Comparison of ENCODE assay signal across 16 cellular contexts in the genomic region with DNA sequence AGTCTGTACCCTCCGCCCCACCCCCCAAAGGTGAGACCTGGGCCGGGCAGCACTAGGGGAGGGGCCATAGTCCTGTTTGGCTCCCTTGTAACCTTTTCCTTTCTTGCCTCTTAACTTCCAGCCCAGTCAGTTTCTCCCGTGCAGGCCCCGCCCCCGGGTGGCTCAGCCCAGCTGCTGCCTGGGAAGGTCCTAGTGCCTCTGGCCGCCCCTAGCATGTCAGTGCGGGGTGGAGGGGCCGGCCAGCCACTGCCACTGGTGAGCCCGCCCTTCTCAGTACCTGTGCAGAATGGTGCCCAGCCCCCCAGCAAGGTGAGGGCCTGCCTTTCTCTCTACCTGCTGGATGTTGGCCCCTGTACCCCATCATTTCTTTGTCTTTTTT. TPM values are rescaled to one million over a fixed set of nuclear protein-coding genes. Genes with fewer than 3 reads are reported as not detected.
DNase-seq lines count a peak whose midpoint lies in the region; ATAC-seq and TF ChIP-seq lines count a peak whose summit lies in the region.
"Had no signal": no experiment of that assay in that cellular context is flagged by ENCODE, and none has a peak within 500 bp of the region (broad histone marks: within the 10 kb centered on the region; RNA-seq: fewer than 3 reads in every experiment).

No MANE protein-coding gene starts in this region.

- H3K27me3 Mint-ChIP-seq in activated T-cell treated with anti-CD3 and anti-CD28 coated beads, Interleukin-2, amount 50 U/mL, for 24 hours: no peaks in the 10 kb centered on the region
- H3K27me3 Mint-ChIP-seq: activated CD4-positive, alpha-beta memory T cell treated with anti-CD3 and anti-CD28 coated beads, Interleukin-2, amount 10 ng/mL, durations not matched to agents 7 days and 5 days had no signal

- H2BK15ac ChIP-seq in mesenchymal stem cell (ENCODE audit: low read depth, poor library complexity, severe bottlenecking): no peak overlapping the region

- H3K9me2 ChIP-seq in hepatocyte (replicated peaks; ENCODE audit: insufficient read depth): no peaks in the 10 kb centered on the region
- H3K9me2 ChIP-seq: SK-N-SH had no signal

- no peak overlapping the region for H3K9ac ChIP-seq in mesenchymal stem cell (ENCODE audit: low read length)
- H3K9ac ChIP-seq: SK-N-SH had no signal

- H4K8ac ChIP-seq in mesenchymal stem cell (ENCODE audit: low read length): no peak overlapping the region

- no peak overlapping the region for H3K4me3 Mint-ChIP-seq in activated T-cell treated with anti-CD3 and anti-CD28 coated beads, Interleukin-2, amount 50 U/mL, for 24 hours
- H3K4me3 Mint-ChIP-seq in stimulated activated effector memory CD8-positive, alpha-beta T cell treated with anti-CD3 and anti-CD28 coated beads, Interleukin-12 subunit alpha, Interleukin-12 subunit beta, amount 100 ng/mL, for 72 hours: no peak overlapping the region
- H3K4me3 Mint-ChIP-seq: activated CD4-positive, alpha-beta memory T cell treated with anti-CD3 and anti-CD28 coated beads, Interleukin-2, amount 10 ng/mL, durations not matched to agents 7 days and 5 days had no signal

- POLR2A ChIA-PET in RWPE1 (lab: Yijun Ruan, JAX; ENCODE audit: low non-redundant PET): no interaction called here

- peak overlapping the region; percentile 7 for H3K27ac Mint-ChIP-seq in activated T-cell treated with anti-CD3 and anti-CD28 coated beads, Interleukin-2, amount 50 U/mL, for 24 hours
- peak overlapping the region; percentile 73 for H3K27ac Mint-ChIP-seq in stimulated activated effector memory CD8-positive, alpha-beta T cell treated with anti-CD3 and anti-CD28 coated beads, Interleukin-12 subunit alpha, Interleukin-12 subunit beta, amount 100 ng/mL, for 72 hours
- H3K27ac Mint-ChIP-seq: activated CD4-positive, alpha-beta memory T cell treated with anti-CD3 and anti-CD28 coated beads, Interleukin-2, amount 10 ng/mL, durations not matched to agents 7 days and 5 days had no signal

- H3K4me2 ChIP-seq in hepatocyte: no peak overlapping the region
- no peak overlapping the region for H3K4me2 ChIP-seq in mesenchymal stem cell (ENCODE audit: low read length, poor library complexity, severe bottlenecking)
- H3K4me2 ChIP-seq: SK-N-SH had no signal

- CTCF ChIA-PET in RWPE1 (lab: Yijun Ruan, JAX): interaction anchor here (1.0 kb wide), 1 partner anchor 114 kb away, joined by 3 read pairs; no protein-coding TSS in a partner anchor

- H2BK5ac ChIP-seq in mesenchymal stem cell (ENCODE audit: low read depth, low read length, poor library complexity, severe bottlenecking): no peak overlapping the region

- H3K79me1 ChIP-seq in mesenchymal stem cell (replicated peaks; ENCODE audit: low read length, poor library complexity, severe bottlenecking): peaks cover 52% of the 10 kb centered on the region

- 77% methylated on average over 9 of the region's 9 CpGs for WGBS in hepatocyte (ENCODE audit: low lambda C conversion rate, missing lambda C conversion rate)
- WGBS in mesenchymal stem cell: 71% methylated on average over 9 of the region's 9 CpGs

- H3K4ac ChIP-seq in mesenchymal stem cell (ENCODE audit: low read depth in 1 of 2, low read length in 2 of 2): no peak overlapping the region

- H3K9me3 ChIP-seq in hepatocyte (ENCODE audit: low read depth) (no peaks in the 10 kb centered on the region), mesenchymal stem cell (ENCODE audit: control insufficient read depth, low read length) (no peaks in the 10 kb centered on the region)
- H3K9me3 ChIP-seq: SK-N-SH, upper lobe of left lung had no signal

- no peaks in the 10 kb centered on the region for H3K36me3 ChIP-seq in hepatocyte (replicated peaks; ENCODE audit: insufficient read depth, low read depth)
- peaks cover 95 to 99% of the 10 kb centered on the region in 2 experiments for H3K36me3 ChIP-seq in mesenchymal stem cell (ENCODE audit: control insufficient read depth in 1 of 2, insufficient read depth in 2 of 2, low read depth in 1 of 2, low read length in 2 of 2)

- H3K18ac ChIP-seq in mesenchymal stem cell (ENCODE audit: low read depth in 1 of 2, low read length in 2 of 2): no peak overlapping the region

- H2AK5ac ChIP-seq in mesenchymal stem cell (ENCODE audit: low read length, severe bottlenecking): no peak overlapping the region

- no peak overlapping the region for H4K91ac ChIP-seq in mesenchymal stem cell (ENCODE audit: low read length)

- no peak overlapping the region for H3K4me3 ChIP-seq in hepatocyte
- no peak overlapping the region for H3K4me3 ChIP-seq in mesenchymal stem cell (ENCODE audit: insufficient read depth in 1 of 2, low read depth in 1 of 2, low read length in 2 of 2)
- H3K4me3 ChIP-seq: coronary artery, upper lobe of left lung had no signal

- H2BK120ac ChIP-seq in mesenchymal stem cell (ENCODE audit: low read depth, low read length): no peak overlapping the region

- DNase-seq in activated T-cell treated with anti-CD3 and anti-CD28 coated beads, Interleukin-2, amount 50 U/mL, for 24 hours: no peak
- no peak for DNase-seq in activated T-cell treated with anti-CD3 and anti-CD28 coated beads, Interleukin-2, amount 50 U/mL, for 48 hours
- DNase-seq in RWPE1 (ENCODE audit: low spot score) (no peak), hepatocyte (ENCODE audit: low spot score) (no peak), SK-N-DZ (ENCODE audit: low spot score) (no peak), DMS114 treated with DMSO at 0.1 percent for 48 hours (lab: John Stamatoyannopoulos, UW; ENCODE audit: unreplicated experiment) (no peak), mesenchymal stem cell (no peak)
- DNase-seq in stimulated activated effector memory CD8-positive, alpha-beta T cell treated with anti-CD3 and anti-CD28 coated beads, Interleukin-12 subunit alpha, Interleukin-12 subunit beta, amount 100 ng/mL, for 72 hours (ENCODE audit: low spot score in 2 of 2): no peak
- DNase-seq: NCI-H1694 had no signal

- peaks cover 88% of the 10 kb centered on the region for H3K36me3 Mint-ChIP-seq in activated T-cell treated with anti-CD3 and anti-CD28 coated beads, Interleukin-2, amount 50 U/mL, for 24 hours (ENCODE audit: low read depth)
- peaks cover 93% of the 10 kb centered on the region for H3K36me3 Mint-ChIP-seq in stimulated activated effector memory CD8-positive, alpha-beta T cell treated with anti-CD3 and anti-CD28 coated beads, Interleukin-12 subunit alpha, Interleukin-12 subunit beta, amount 100 ng/mL, for 72 hours

- no peak overlapping the region for H3K14ac ChIP-seq in mesenchymal stem cell (ENCODE audit: low read length in 2 of 2)

- H3K27me3 ChIP-seq in hepatocyte (no peaks in the 10 kb centered on the region), mesenchymal stem cell (ENCODE audit: control insufficient read depth in 1 of 2, insufficient read depth in 1 of 2, low read length in 2 of 2) (no peaks in the 10 kb centered on the region)
- H3K27me3 ChIP-seq: upper lobe of left lung had no signal

- no peak for TF ChIP-seq CTCF in RWPE1 (conservative IDR thresholded peaks at IDR 0.05; ENCODE audit: low read depth)
- no peak for TF ChIP-seq CTCF in hepatocyte (IDR thresholded peaks at IDR 0.05; ENCODE audit: poor library complexity)

- H4K20me1 ChIP-seq in hepatocyte (ENCODE audit: insufficient read depth, poor library complexity, severe bottlenecking): peaks cover 27% of the 10 kb centered on the region

- peaks cover 11% of the 10 kb centered on the region for H3K4me1 Mint-ChIP-seq in activated T-cell treated with anti-CD3 and anti-CD28 coated beads, Interleukin-2, amount 50 U/mL, for 24 hours (ENCODE audit: low read depth)
- H3K4me1 Mint-ChIP-seq in stimulated activated effector memory CD8-positive, alpha-beta T cell treated with anti-CD3 and anti-CD28 coated beads, Interleukin-12 subunit alpha, Interleukin-12 subunit beta, amount 100 ng/mL, for 72 hours: peaks cover 13% of the 10 kb centered on the region

- ATAC-seq in stimulated activated effector memory CD8-positive, alpha-beta T cell treated with anti-CD3 and anti-CD28 coated beads, Interleukin-12 subunit alpha, Interleukin-12 subunit beta, amount 100 ng/mL, for 72 hours: no peak

- H3K27ac ChIP-seq in RWPE1: peak overlapping the region; percentile 100
- H3K27ac ChIP-seq in hepatocyte: peak overlapping the region; percentile 2
- no peak overlapping the region for H3K27ac ChIP-seq in mesenchymal stem cell (ENCODE audit: low read length, poor library complexity, severe bottlenecking)
- H3K27ac ChIP-seq: coronary artery, epithelial cell of prostate, upper lobe of left lung had no signal

- H3K4me1 ChIP-seq in hepatocyte (ENCODE audit: insufficient read depth) (no peaks in the 10 kb centered on the region), mesenchymal stem cell (ENCODE audit: control insufficient read depth, insufficient read depth, low read depth, low read length) (peaks cover 17% of the 10 kb centered on the region)

- H2AFZ ChIP-seq in hepatocyte (no peak overlapping the region), mesenchymal stem cell (ENCODE audit: low read depth, low read length) (no peak overlapping the region)

- no peak overlapping the region for H3K23ac ChIP-seq in mesenchymal stem cell (ENCODE audit: low read length in 2 of 2)

- H3K79me2 ChIP-seq in hepatocyte: peaks cover 16% of the 10 kb centered on the region

- H3K9me3 Mint-ChIP-seq in activated T-cell treated with anti-CD3 and anti-CD28 coated beads, Interleukin-2, amount 50 U/mL, for 24 hours: no peaks in the 10 kb centered on the region
- no peaks in the 10 kb centered on the region for H3K9me3 Mint-ChIP-seq in stimulated activated effector memory CD8-positive, alpha-beta T cell treated with anti-CD3 and anti-CD28 coated beads, Interleukin-12 subunit alpha, Interleukin-12 subunit beta, amount 100 ng/mL, for 72 hours
- H3K9me3 Mint-ChIP-seq: activated CD4-positive, alpha-beta memory T cell treated with anti-CD3 and anti-CD28 coated beads, Interleukin-2, amount 10 ng/mL, durations not matched to agents 7 days and 5 days had no signal

- no peak overlapping the region for H2BK12ac ChIP-seq in mesenchymal stem cell (ENCODE audit: low read length in 2 of 2)

RNA-seq across cellular contexts. Expression of a gene that starts 10.5 kb away (rescaled TPM):
- total RNA-seq in hepatocyte: 0.24 and 2.2 TPM in 2 replicates
- 1.9 and 3.0 TPM in 2 replicates for polyA plus RNA-seq in hepatocyte
- 1.0 and 2.0 TPM in 2 replicates for polyA plus RNA-seq in SK-N-DZ (2014; cell fraction: cytosol; rRNA removed)
- 0.28 and 0.99 TPM in 2 replicates for polyA plus RNA-seq in SK-N-DZ (2014; cell fraction: nucleus; rRNA removed)
- polyA plus RNA-seq in mesenchymal stem cell (2013, experiment 1 of 2): 2.2 TPM
- 2.4 TPM for polyA plus RNA-seq in mesenchymal stem cell (2013, experiment 2 of 2)
- polyA plus RNA-seq: aorta had no signal

RNA-seq across cellular contexts. Expression of a gene that starts 11.0 kb away (rescaled TPM):
- 46.1 and 70.6 TPM in 2 replicates for total RNA-seq in hepatocyte
- 98.6 and 116 TPM in 2 replicates for polyA plus RNA-seq in hepatocyte
- polyA plus RNA-seq in SK-N-DZ (2014; cell fraction: cytosol; rRNA removed): 242 and 265 TPM in 2 replicates
- 203 and 228 TPM in 2 replicates for polyA plus RNA-seq in SK-N-DZ (2014; cell fraction: nucleus; rRNA removed)
- 50.5 TPM for polyA plus RNA-seq in mesenchymal stem cell (2013, experiment 1 of 2)
- 52.5 TPM for polyA plus RNA-seq in mesenchymal stem cell (2013, experiment 2 of 2)

RNA-seq across cellular contexts. Expression of a gene that starts 21.7 kb away (rescaled TPM):
- 0.40 TPM in 1 of 2 replicates, not detected in the other for total RNA-seq in hepatocyte
- polyA plus RNA-seq in hepatocyte: 0.58 TPM in 1 of 2 replicates, not detected in the other
- polyA plus RNA-seq in SK-N-DZ (2014; cell fraction: cytosol; rRNA removed): 4.3 and 4.9 TPM in 2 replicates
- 57.8 and 173 TPM in 2 replicates for polyA plus RNA-seq in SK-N-DZ (2014; cell fraction: nucleus; rRNA removed)
- 0.07 TPM for polyA plus RNA-seq in mesenchymal stem cell (2013, experiment 1 of 2)
- 0.23 TPM for polyA plus RNA-seq in mesenchymal stem cell (2013, experiment 2 of 2)
- total RNA-seq: aorta, M059J had no signal
- polyA plus RNA-seq: aorta had no signal

RNA-seq across cellular contexts. Expression of a gene that starts 22.4 kb away (rescaled TPM):
- 14.3 and 17.4 TPM in 2 replicates for total RNA-seq in hepatocyte
- polyA plus RNA-seq in hepatocyte: 19.3 and 23.2 TPM in 2 replicates
- polyA plus RNA-seq in SK-N-DZ (2014; cell fraction: cytosol; rRNA removed): 14.2 and 17.4 TPM in 2 replicates
- polyA plus RNA-seq in SK-N-DZ (2014; cell fraction: nucleus; rRNA removed): 35.7 and 42.1 TPM in 2 replicates
- polyA plus RNA-seq in mesenchymal stem cell (2013, experiment 1 of 2): 55.2 TPM
- 52.0 TPM for polyA plus RNA-seq in mesenchymal stem cell (2013, experiment 2 of 2)

RNA-seq across cellular contexts. Expression of a gene that starts 34.0 kb away (rescaled TPM):
- total RNA-seq in hepatocyte: 11.0 and 19.2 TPM in 2 replicates
- polyA plus RNA-seq in hepatocyte: 7.6 and 8.3 TPM in 2 replicates
- 10.7 and 11.2 TPM in 2 replicates for polyA plus RNA-seq in SK-N-DZ (2014; cell fraction: cytosol; rRNA removed)
- polyA plus RNA-seq in SK-N-DZ (2014; cell fraction: nucleus; rRNA removed): 7.8 and 11.5 TPM in 2 replicates
- 19.0 TPM for polyA plus RNA-seq in mesenchymal stem cell (2013, experiment 1 of 2)
- polyA plus RNA-seq in mesenchymal stem cell (2013, experiment 2 of 2): 17.8 TPM
